In genomic region chr3:100399341-100400071, GRCh38 we compare ENCODE assay signal across 9 cellular contexts. TPM values are rescaled to one million over a fixed set of nuclear protein-coding genes. Genes with fewer than 3 reads are reported as not detected.
DNase-seq lines count a peak whose midpoint lies in the region; ATAC-seq, FAIRE-seq and TF ChIP-seq lines count a peak whose summit lies in the region.
"Had no signal": no experiment of that assay in that cellular context is flagged by ENCODE, and none has a peak within 500 bp of the region (broad histone marks: within the 10 kb centered on the region; RNA-seq: fewer than 3 reads in every experiment).

No MANE protein-coding gene starts in this region.

- peaks cover 14 to 18% of the 10 kb centered on the region in 2 experiments for H4K20me1 ChIP-seq in H1 (replicated peaks in 1 of 2; ENCODE audit: control insufficient read depth in 1 of 2, insufficient read depth in 2 of 2, low read length in 2 of 2)

- H3K4ac ChIP-seq in H1 (replicated peaks; ENCODE audit: insufficient read length, low read depth, low read length) (no peak overlapping the region), neuronal stem cell (ENCODE audit: low read length) (no peak overlapping the region)

- no peak overlapping the region for H2BK15ac ChIP-seq in H1 (ENCODE audit: low read length)
- no peak overlapping the region for H2BK15ac ChIP-seq in neuronal stem cell (ENCODE audit: low read length)

- H3K4me3 ChIP-seq in H1 (ENCODE audit: extremely low read depth in 1 of 4, insufficient read depth in 2 of 4, low read depth in 3 of 4, low read length in 4 of 4) (peak overlapping the region; percentile 59 to 96 (median 84)), neuronal stem cell (ENCODE audit: low read length in 2 of 2) (peak overlapping the region; percentile 54 to 83)

- TF ChIP-seq POLR2A in H1 (IDR thresholded peaks at IDR 0.05; ENCODE audit: control extremely low read depth in 1 of 2, low read depth in 2 of 2, low read length in 2 of 2), result no peak

- H3K79me1 ChIP-seq in H1 (ENCODE audit: low read depth, low read length) (no peaks in the 10 kb centered on the region), neuronal stem cell (ENCODE audit: low read depth, low read length) (peaks cover 4% of the 10 kb centered on the region)

- no peak overlapping the region; the same call in 1 of the 2 replicates for H4K8ac ChIP-seq in H1 (ENCODE audit: extremely low read depth, insufficient read depth, low read length)
- no peak overlapping the region for H4K8ac ChIP-seq in neuronal stem cell (ENCODE audit: low read depth, low read length)

- CTCF ChIA-PET in CD4-positive, alpha-beta T cell (lab: Charles Lee), result no interaction called here
- CTCF ChIA-PET in H1 (lab: Charles Lee; ENCODE audit: partially characterized antibody), result interaction anchor here (0.6 to 1.8 kb wide), 7 partner anchors 49 to 371 kb away, joined by 3 to 8 read pairs (median 4); no protein-coding TSS in a partner anchor

- peak overlapping the region; percentile 92 for H3K27ac Mint-ChIP-seq in CD4-positive, alpha-beta T cell

- intact Hi-C loops in CD4-positive, alpha-beta T cell (cut with DNase I, micrococcal nuclease), result loop anchor here (2.0 to 10.0 kb wide), 12 partner anchors 62 to 1875 kb away; partner anchors contain the start of genes CLDND1 (in 1 of the 2), CMSS1 (in 1 of the 2), DCBLD2 (in 1 of the 2) and NIT2 (in 1 of the 2)

- peaks cover 21 to 86% of the 10 kb centered on the region in 2 experiments for H3K79me2 ChIP-seq in H1 (ENCODE audit: control insufficient read depth in 1 of 2, insufficient read depth in 2 of 2, low read length in 2 of 2)

- H2BK120ac ChIP-seq in H1 (replicated peaks; ENCODE audit: low read depth, low read length) (no peak overlapping the region), neuronal stem cell (ENCODE audit: low read depth, low read length) (no peak overlapping the region)

- H2AK5ac ChIP-seq in H1 (ENCODE audit: low read depth, low read length) (no peak overlapping the region), neuronal stem cell (ENCODE audit: low read depth, low read length) (no peak overlapping the region)

- peaks cover 78% of the 10 kb centered on the region for H3K4me1 Mint-ChIP-seq in CD4-positive, alpha-beta T cell (ENCODE audit: low read depth)

- no peak overlapping the region for H3K56ac ChIP-seq in H1 (replicated peaks; ENCODE audit: insufficient read length, low read depth, low read length)

- H3K36me3 Mint-ChIP-seq in CD4-positive, alpha-beta T cell (ENCODE audit: low read depth), result peaks cover 22% of the 10 kb centered on the region

- H2BK20ac ChIP-seq in H1 (ENCODE audit: low read length), result no peak overlapping the region

- no peaks in the 10 kb centered on the region for H3K27me3 ChIP-seq in CD4-positive, alpha-beta T cell (ENCODE audit: control insufficient read depth, insufficient read depth, low read length)
- H3K27me3 ChIP-seq in H1 (replicated peaks in 1 of 4; ENCODE audit: control insufficient read depth in 3 of 4, extremely low read depth in 1 of 4, insufficient read depth in 3 of 4, low read length in 3 of 4), result no peaks in the 10 kb centered on the region
- H3K27me3 ChIP-seq in neuronal stem cell (ENCODE audit: control insufficient read depth in 3 of 3, insufficient read depth in 3 of 3, low read depth in 1 of 3, low read length in 3 of 3), result no peaks in the 10 kb centered on the region

- no peak for TF ChIP-seq CTCF in CD4-positive, alpha-beta T cell (IDR thresholded peaks at IDR 0.05)
- no peak for TF ChIP-seq CTCF in H1 (IDR thresholded peaks at IDR 0.05; ENCODE audit: control extremely low read depth in 1 of 3, insufficient read depth in 1 of 3, low read depth in 1 of 3, low read length in 3 of 3)

- no peak overlapping the region for H2AFZ ChIP-seq in H1 (ENCODE audit: low read length)
- no peak overlapping the region for H2AFZ ChIP-seq in neuronal stem cell (ENCODE audit: low read length)

- no peak for TF ChIP-seq EP300 in H1 (IDR thresholded peaks at IDR 0.05; ENCODE audit: borderline replicate concordance in 1 of 2, low read depth in 2 of 2, low read length in 2 of 2)

- 83% methylated on average over 9 of the region's 9 CpGs; no CpG with 5 or more reads in 1 of the 2 experiments for WGBS in H1 (ENCODE audit: extremely low coverage in 1 of 2, insufficient coverage in 1 of 2, insufficient read length in 1 of 2, insufficient replicate concordance in 2 of 2, low coverage in 1 of 2, low lambda C conversion rate in 2 of 2, missing lambda C conversion rate in 1 of 2), 2 experiments
- WGBS in neuronal stem cell (ENCODE audit: extremely low coverage in 2 of 2, insufficient read length in 2 of 2, insufficient replicate concordance in 1 of 2), 2 donors, result no CpG with 5 or more reads among the region's 9 CpGs

- no peak for ATAC-seq in CD4-positive, alpha-beta T cell (ENCODE audit: poor library complexity)
- ATAC-seq in HG02973 (IDR thresholded peaks at IDR 0.05; ENCODE audit: unreplicated experiment), result no peak
- no peak for ATAC-seq in HG03565 (IDR thresholded peaks at IDR 0.05; ENCODE audit: unreplicated experiment)
- no peak for ATAC-seq in HG03175 (IDR thresholded peaks at IDR 0.05; ENCODE audit: unreplicated experiment)

- H3K36me3 ChIP-seq in H1 (ENCODE audit: control insufficient read depth in 2 of 4, insufficient read depth in 4 of 4, low read length in 3 of 4), result no peaks in the 10 kb centered on the region
- peaks cover 0 to 4% of the 10 kb centered on the region in 2 donors for H3K36me3 ChIP-seq in neuronal stem cell (replicated peaks in 1 of 2; ENCODE audit: control insufficient read depth in 2 of 2, insufficient read depth in 2 of 2, low read length in 2 of 2)

- no peak overlapping the region for H3K14ac ChIP-seq in H1 (ENCODE audit: insufficient read length)
- H3K14ac ChIP-seq in neuronal stem cell (ENCODE audit: low read length), result no peak overlapping the region

- H3K23me2 ChIP-seq in H1 (ENCODE audit: low read depth, low read length), result peaks cover 16% of the 10 kb centered on the region

- H3K18ac ChIP-seq in H1 (ENCODE audit: extremely low read depth, low read length), result no peak overlapping the region
- H3K18ac ChIP-seq in neuronal stem cell (ENCODE audit: low read length), result no peak overlapping the region

- H3K9me3 Mint-ChIP-seq in CD4-positive, alpha-beta T cell, result no peaks in the 10 kb centered on the region

- no peak overlapping the region for H4K5ac ChIP-seq in H1 (ENCODE audit: insufficient read length, low read depth, low read length)

- no peak overlapping the region for H3K27ac ChIP-seq in CD4-positive, alpha-beta T cell (ENCODE audit: low read depth, low read length)
- H3K27ac ChIP-seq in H1 (ENCODE audit: low read depth, low read length) (no peak overlapping the region), neuronal stem cell (replicated peaks; ENCODE audit: low read length) (no peak overlapping the region)

- H3K4me1 ChIP-seq in H1 (replicated peaks in 1 of 4; ENCODE audit: control insufficient read depth in 3 of 4, insufficient read depth in 4 of 4, low read length in 3 of 4), result peaks cover 0 to 3% (median under 1%) of the 10 kb centered on the region in 4 experiments; a peak in 2 of 7 replicates
- peaks cover 5 to 10% of the 10 kb centered on the region in 2 donors for H3K4me1 ChIP-seq in neuronal stem cell (ENCODE audit: control insufficient read depth in 2 of 2, insufficient read depth in 1 of 2, low read depth in 1 of 2, low read length in 2 of 2)

- no peak for DNase-seq in CD4-positive, alpha-beta T cell
- DNase-seq in NCI-H82 (lab: John Stamatoyannopoulos, UW) (peak; percentile 77), H1 (ENCODE audit: low read depth in 1 of 2, low spot score in 2 of 2) (no peak), neuronal stem cell (ENCODE audit: low spot score) (no peak), RCC 7860 (ENCODE audit: low spot score) (no peak)

- TF ChIP-seq RAD21 in H1 (IDR thresholded peaks at IDR 0.05 in 1 of 2, conservative IDR thresholded peaks at IDR 0.05 in 1 of 2; ENCODE audit: low read depth in 2 of 2, low read length in 2 of 2), result no peak

- no peak overlapping the region for H2BK12ac ChIP-seq in H1 (ENCODE audit: low read depth, low read length)
- H2BK12ac ChIP-seq in neuronal stem cell (ENCODE audit: low read length), result no peak overlapping the region

- POLR2A ChIA-PET in CD4-positive, alpha-beta T cell (lab: Charles Lee), result interaction anchor here (1.5 to 3.0 kb wide), 5 partner anchors 8 to 582 kb away, joined by 4 to 34 read pairs (median 14); partner anchors contain the start of genes CMSS1 and TBC1D23
- POLR2A ChIA-PET in H1 (lab: Charles Lee; ENCODE audit: partially characterized antibody), result interaction anchor here (1.3 to 5.9 kb wide), 8 partner anchors 7 to 91 kb away, joined by 3 to 58 read pairs (median 14); partner anchors contain the start of gene NIT2

- peak overlapping the region in 2 of 4 experiments; percentile 80 to 93; a peak in 3 of 7 replicates for H3K9ac ChIP-seq in H1 (replicated peaks in 1 of 4; ENCODE audit: extremely low read depth in 1 of 4, low read depth in 3 of 4, low read length in 3 of 4)
- H3K9ac ChIP-seq in neuronal stem cell (ENCODE audit: low read depth, low read length, poor library complexity), result no peak overlapping the region

- H2BK5ac ChIP-seq in H1 (ENCODE audit: low read depth, low read length), result no peak overlapping the region
- no peak overlapping the region for H2BK5ac ChIP-seq in neuronal stem cell (ENCODE audit: low read length)

- no peaks in the 10 kb centered on the region for H3K27me3 Mint-ChIP-seq in CD4-positive, alpha-beta T cell

- no peaks in the 10 kb centered on the region for H3K9me3 ChIP-seq in CD4-positive, alpha-beta T cell (ENCODE audit: control insufficient read depth, low read length)
- no peaks in the 10 kb centered on the region for H3K9me3 ChIP-seq in H1 (ENCODE audit: insufficient read depth in 2 of 2, low read depth in 1 of 2, low read length in 1 of 2)
- no peaks in the 10 kb centered on the region for H3K9me3 ChIP-seq in neuronal stem cell (replicated peaks in 1 of 2; ENCODE audit: control insufficient read depth in 2 of 2, insufficient read depth in 1 of 2, low read depth in 1 of 2, low read length in 2 of 2)

- H3K4me2 ChIP-seq in H1 (ENCODE audit: insufficient read depth in 1 of 2, low read depth in 2 of 2, low read length in 2 of 2), result peak overlapping the region; percentile 91 to 92
- H3K4me2 ChIP-seq in neuronal stem cell (ENCODE audit: insufficient read depth, low read length, poor library complexity, severe bottlenecking), result peak overlapping the region; percentile 89

- FAIRE-seq in H1 (lab: Jason Lieb, UNC), result no peak
- FAIRE-seq in RCC 7860 (lab: Jason Lieb, UNC), result no peak
- FAIRE-seq: TTC549 had no signal

- H3K23ac ChIP-seq in H1 (ENCODE audit: insufficient read length), result no peak overlapping the region
- no peak overlapping the region for H3K23ac ChIP-seq in neuronal stem cell (ENCODE audit: low read depth, low read length, poor library complexity)

- H4K91ac ChIP-seq in H1 (replicated peaks; ENCODE audit: insufficient read length, low read length), result no peak overlapping the region
- H4K91ac ChIP-seq in neuronal stem cell (ENCODE audit: low read depth, low read length, poor library complexity), result no peak overlapping the region

- peak overlapping the region; percentile 94 for H3K4me3 Mint-ChIP-seq in CD4-positive, alpha-beta T cell

RNA-seq across cellular contexts. Expression of gene TOMM70, which starts 1.4 kb away (rescaled TPM):
- total RNA-seq in CD4-positive, alpha-beta T cell, result 10 to 100 TPM; 20.9 to 21.6 TPM
- total RNA-seq in H1 (2021; fragmentation: NEBNext Ultra II Directional; extraction: Animal tissue kit (Norgen Biotek cat#: 25700)), result 51.2 and 52.1 TPM in 2 replicates
- polyA plus RNA-seq in H1 (2011; rRNA removed), result 7.5 and 10.9 TPM in 2 replicates
- 18.0 TPM for polyA plus RNA-seq in H1 (2011; cell fraction: cytosol; rRNA removed)
- 8.2 TPM for polyA plus RNA-seq in H1 (2011; cell fraction: nucleus; rRNA removed)
- 20.1 to 37.0 TPM (median 24.4 TPM) in 4 replicates for polyA plus RNA-seq in H1 (2012, experiment 1 of 2)
- 5.4 TPM for polyA plus RNA-seq in H1 (2012, experiment 2 of 2)
- 26.4 TPM for polyA plus RNA-seq in H1 (2013, experiment 1 of 2)
- polyA plus RNA-seq in H1 (2013, experiment 2 of 2), result 26.1 TPM
- 25.5 and 31.4 TPM in 2 replicates for polyA minus RNA-seq in H1 (2011; rRNA and poly(A)+ RNA removed)
- 28.5 TPM for polyA minus RNA-seq in H1 (2011; cell fraction: cytosol; rRNA and poly(A)+ RNA removed)
- 28.7 TPM for polyA minus RNA-seq in H1 (2011; cell fraction: nucleus; rRNA and poly(A)+ RNA removed)
- polyA plus RNA-seq in neuronal stem cell (2013, experiment 1 of 2), result 21.3 TPM
- polyA plus RNA-seq in neuronal stem cell (2013, experiment 2 of 2), result 20.9 TPM

RNA-seq across cellular contexts. Expression of gene LNP1, which starts 1.8 kb away (rescaled TPM):
- under 1 TPM; 0.47 to 0.70 TPM for total RNA-seq in CD4-positive, alpha-beta T cell
- 8.0 and 8.7 TPM in 2 replicates for total RNA-seq in H1 (2021; fragmentation: NEBNext Ultra II Directional; extraction: Animal tissue kit (Norgen Biotek cat#: 25700))
- polyA plus RNA-seq in H1 (2011; rRNA removed), result 6.6 and 7.8 TPM in 2 replicates
- 10.4 TPM for polyA plus RNA-seq in H1 (2011; cell fraction: cytosol; rRNA removed)
- 5.7 TPM for polyA plus RNA-seq in H1 (2011; cell fraction: nucleus; rRNA removed)
- 5.6 to 6.8 TPM (median 6.1 TPM) in 4 replicates for polyA plus RNA-seq in H1 (2012, experiment 1 of 2)
- 1.7 TPM for polyA plus RNA-seq in H1 (2012, experiment 2 of 2)
- polyA plus RNA-seq in H1 (2013, experiment 1 of 2), result 7.4 TPM
- 6.5 TPM for polyA plus RNA-seq in H1 (2013, experiment 2 of 2)
- polyA minus RNA-seq in H1 (2011; rRNA and poly(A)+ RNA removed), result 10.8 and 13.4 TPM in 2 replicates
- polyA minus RNA-seq in H1 (2011; cell fraction: cytosol; rRNA and poly(A)+ RNA removed), result 5.1 TPM
- 23.6 TPM for polyA minus RNA-seq in H1 (2011; cell fraction: nucleus; rRNA and poly(A)+ RNA removed)
- 11.8 TPM for polyA plus RNA-seq in neuronal stem cell (2013, experiment 1 of 2)
- polyA plus RNA-seq in neuronal stem cell (2013, experiment 2 of 2), result 11.8 TPM
